19 cellular contexts compared by ENCODE assay signal in the genomic region with DNA sequence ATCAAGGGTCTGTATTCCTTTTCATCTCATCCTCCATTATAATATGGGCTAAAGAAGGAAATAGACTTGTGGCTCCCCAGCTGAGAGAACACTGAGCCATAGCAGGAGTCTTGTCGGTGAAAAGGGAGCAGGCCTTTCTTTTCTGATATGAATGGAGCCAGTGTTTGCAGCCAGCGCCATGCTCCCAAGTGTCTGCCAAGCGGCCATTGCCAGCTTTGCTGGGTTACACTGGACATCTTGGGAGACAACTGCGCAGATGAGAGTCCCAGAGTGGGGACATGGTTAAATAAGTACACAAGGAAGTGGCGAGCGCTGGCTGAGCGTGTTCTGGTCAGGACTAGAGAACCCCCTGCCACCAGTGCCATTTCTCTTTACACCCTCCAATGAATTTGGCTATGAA. TPM values are rescaled to one million over a fixed set of nuclear protein-coding genes. Genes with fewer than 3 reads are reported as not detected.
DNase-seq lines count a peak whose midpoint lies in the region; ATAC-seq, FAIRE-seq and TF ChIP-seq lines count a peak whose summit lies in the region.
"Had no signal": no experiment of that assay in that cellular context is flagged by ENCODE, and none has a peak within 500 bp of the region (broad histone marks: within the 10 kb centered on the region; RNA-seq: fewer than 3 reads in every experiment).

No MANE protein-coding gene starts in this region.

- H4K20me1 ChIP-seq in astrocyte (ENCODE audit: insufficient read depth, low read length): no peaks in the 10 kb centered on the region

- peaks cover 3% of the 10 kb centered on the region for H3K9me3 Mint-ChIP-seq in astrocyte (ENCODE audit: unreplicated experiment)
- no peaks in the 10 kb centered on the region for H3K9me3 Mint-ChIP-seq in immature natural killer cell
- H3K9me3 Mint-ChIP-seq: CD4-positive, CD25-positive, alpha-beta regulatory T cell; HFFc6 had no signal

- DNase-seq in astrocyte (ENCODE audit: low read depth) (no peak), head of caudate nucleus (peak in 37 of 42 donors; percentile 11 to 76 (median 49)), neuronal stem cell (ENCODE audit: low spot score) (no peak), immature natural killer cell (no peak)
- DNase-seq: ACHN; AML-193; CD4-positive, CD25-positive, alpha-beta regulatory T cell; DMS53; HFFc6; MG63; NCI-H146; NCI-H2081 treated with DMSO at 0.1 percent for 48 hours; NCI-H524 treated with DMSO at 0.1 percent for 48 hours had no signal

- no peak overlapping the region for H2BK5ac ChIP-seq in neuronal stem cell (ENCODE audit: low read length)

- no peak overlapping the region for H4K8ac ChIP-seq in neuronal stem cell (ENCODE audit: low read depth, low read length)

- H3K27me3 ChIP-seq in astrocyte (ENCODE audit: insufficient read depth, low read length) (no peaks in the 10 kb centered on the region), neuronal stem cell (ENCODE audit: control insufficient read depth in 3 of 3, insufficient read depth in 3 of 3, low read depth in 1 of 3, low read length in 3 of 3) (no peaks in the 10 kb centered on the region)

- no peak overlapping the region for H2BK120ac ChIP-seq in neuronal stem cell (ENCODE audit: low read depth, low read length)

- H3K36me3 ChIP-seq in astrocyte (ENCODE audit: insufficient read depth, low read length) (no peaks in the 10 kb centered on the region), neuronal stem cell (replicated peaks in 1 of 2; ENCODE audit: control insufficient read depth in 2 of 2, insufficient read depth in 2 of 2, low read length in 2 of 2) (no peaks in the 10 kb centered on the region)
- H3K36me3 ChIP-seq: MG63 had no signal

- H3K9me3 ChIP-seq in astrocyte (ENCODE audit: insufficient read depth, low read depth, low read length): no peaks in the 10 kb centered on the region
- H3K9me3 ChIP-seq in neuronal stem cell (replicated peaks in 1 of 2; ENCODE audit: control insufficient read depth in 2 of 2, insufficient read depth in 1 of 2, low read depth in 1 of 2, low read length in 2 of 2): no peaks in the 10 kb centered on the region
- H3K9me3 ChIP-seq: MG63 had no signal

- H3K27ac ChIP-seq in astrocyte (ENCODE audit: low read depth, low read length) (no peak overlapping the region), neuronal stem cell (replicated peaks; ENCODE audit: low read length) (peak overlapping the region; percentile 36), temporal lobe (ENCODE audit: low read depth, low read length) (peak overlapping the region; percentile 52)
- H3K27ac ChIP-seq: KMS-11 had no signal

- H3K9ac ChIP-seq in astrocyte (ENCODE audit: low read length): no peak overlapping the region
- H3K9ac ChIP-seq in neuronal stem cell (ENCODE audit: low read depth, low read length, poor library complexity): no peak overlapping the region
- H3K9ac ChIP-seq: KMS-11 had no signal

- peak overlapping the region; percentile 62 for H3K18ac ChIP-seq in neuronal stem cell (ENCODE audit: low read length)

- WGBS in neuronal stem cell (ENCODE audit: extremely low coverage in 2 of 2, insufficient read length in 2 of 2, insufficient replicate concordance in 1 of 2), 2 donors: no CpG with 5 or more reads among the region's 7 CpGs

- no peak for TF ChIP-seq CTCF in astrocyte (IDR thresholded peaks at IDR 0.05; ENCODE audit: insufficient read depth, low read depth, low read length)

- no peak for FAIRE-seq in astrocyte (lab: Jason Lieb, UNC)
- FAIRE-seq: H54 had no signal

- intact Hi-C loops in head of caudate nucleus (cut with DNase I): no loop called here

- no peaks in the 10 kb centered on the region for H3K79me1 ChIP-seq in neuronal stem cell (ENCODE audit: low read depth, low read length)

- no peak overlapping the region for H3K14ac ChIP-seq in neuronal stem cell (ENCODE audit: low read length)

- H3K4me3 Mint-ChIP-seq in astrocyte (ENCODE audit: unreplicated experiment): no peak overlapping the region
- H3K4me3 Mint-ChIP-seq in immature natural killer cell: no peak overlapping the region
- H3K4me3 Mint-ChIP-seq: CD4-positive, CD25-positive, alpha-beta regulatory T cell; HFFc6 had no signal

- no peak overlapping the region for H3K23ac ChIP-seq in neuronal stem cell (ENCODE audit: low read depth, low read length, poor library complexity)

- H3K36me3 Mint-ChIP-seq in astrocyte (ENCODE audit: low read depth, unreplicated experiment): no peaks in the 10 kb centered on the region
- H3K36me3 Mint-ChIP-seq in immature natural killer cell: no peaks in the 10 kb centered on the region
- H3K36me3 Mint-ChIP-seq: CD4-positive, CD25-positive, alpha-beta regulatory T cell had no signal

- H4K91ac ChIP-seq in neuronal stem cell (ENCODE audit: low read depth, low read length, poor library complexity): no peak overlapping the region

- H3K4me1 ChIP-seq in astrocyte (ENCODE audit: insufficient read depth, low read length) (no peaks in the 10 kb centered on the region), neuronal stem cell (ENCODE audit: control insufficient read depth in 2 of 2, insufficient read depth in 1 of 2, low read depth in 1 of 2, low read length in 2 of 2) (peaks cover 13 to 24% of the 10 kb centered on the region in 2 donors)

- no peak overlapping the region for H3K27ac Mint-ChIP-seq in astrocyte (ENCODE audit: unreplicated experiment)
- no peak overlapping the region for H3K27ac Mint-ChIP-seq in immature natural killer cell
- H3K27ac Mint-ChIP-seq: CD4-positive, CD25-positive, alpha-beta regulatory T cell; HFFc6 had no signal

- ATAC-seq in HG03139 (IDR thresholded peaks at IDR 0.05; ENCODE audit: unreplicated experiment) (no peak), GM19328 (IDR thresholded peaks at IDR 0.05; ENCODE audit: unreplicated experiment) (no peak)
- ATAC-seq: Panc1 had no signal

- H2AK5ac ChIP-seq in neuronal stem cell (ENCODE audit: low read depth, low read length): no peak overlapping the region

- H3K27me3 Mint-ChIP-seq in astrocyte (ENCODE audit: low read depth, unreplicated experiment) (peaks cover 7% of the 10 kb centered on the region), immature natural killer cell (ENCODE audit: low read depth in 3 of 3) (peaks cover 3 to 6% (median 5%) of the 10 kb centered on the region in 3 donors)

- no peak overlapping the region for H3K4ac ChIP-seq in neuronal stem cell (ENCODE audit: low read length)

- no peak overlapping the region for H2BK12ac ChIP-seq in neuronal stem cell (ENCODE audit: low read length)

- H3K79me2 ChIP-seq in astrocyte (ENCODE audit: insufficient read depth, low read length): no peaks in the 10 kb centered on the region

- no peak overlapping the region for H3K4me3 ChIP-seq in astrocyte (ENCODE audit: insufficient read depth, low read depth, low read length)
- H3K4me3 ChIP-seq in neuronal stem cell (ENCODE audit: low read length in 2 of 2): no peak overlapping the region
- H3K4me3 ChIP-seq: MG63 had no signal

- H2AFZ ChIP-seq in astrocyte (ENCODE audit: low read depth, low read length) (peak overlapping the region; percentile 62), neuronal stem cell (ENCODE audit: low read length) (peak overlapping the region; percentile 35)

- H2BK15ac ChIP-seq in neuronal stem cell (ENCODE audit: low read length): no peak overlapping the region

- H3K4me2 ChIP-seq in astrocyte (ENCODE audit: low read length) (no peak overlapping the region), neuronal stem cell (ENCODE audit: insufficient read depth, low read length, poor library complexity, severe bottlenecking) (no peak overlapping the region)
- H3K4me2 ChIP-seq: KMS-11 had no signal

- peaks cover 4% of the 10 kb centered on the region for H3K4me1 Mint-ChIP-seq in astrocyte (ENCODE audit: low read depth, unreplicated experiment)
- H3K4me1 Mint-ChIP-seq in immature natural killer cell: peaks cover 0 to 8% of the 10 kb centered on the region in 2 donors

RNA-seq across cellular contexts. Expression of a gene that starts 21.7 kb away (rescaled TPM):
- total RNA-seq in astrocyte (59.1 and 60.8 TPM in 2 replicates), temporal lobe (74.0 TPM)
- 60.4 TPM for polyA plus RNA-seq in neuronal stem cell (2013, experiment 1 of 2)
- 61.6 TPM for polyA plus RNA-seq in neuronal stem cell (2013, experiment 2 of 2)
- 10 to 100 TPM; 31.5 to 68.7 (median 36.7) TPM for polyA plus RNA-seq in immature natural killer cell

Comparison
In these comparisons a context has a peak if more than half of its experiments do, and no peak if none do; other contexts are left out.
1. DNase-seq: peak in head of caudate nucleus (37 of 42); none in astrocyte (single experiment), neuronal stem cell (single experiment) and immature natural killer cell (0 of 3).